13 cellular contexts compared by ENCODE assay signal in genomic region chr14:95317817-95318343, GRCh38. TPM values are rescaled to one million over a fixed set of nuclear protein-coding genes. Genes with fewer than 3 reads are reported as not detected.
DNase-seq lines count a peak whose midpoint lies in the region; ATAC-seq and TF ChIP-seq lines count a peak whose summit lies in the region.
"Had no signal": no experiment of that assay in that cellular context is flagged by ENCODE, and none has a peak within 500 bp of the region (broad histone marks: within the 10 kb centered on the region; RNA-seq: fewer than 3 reads in every experiment).

No MANE protein-coding gene starts in this region.

- no peaks in the 10 kb centered on the region for H3K36me3 Mint-ChIP-seq in activated naive CD8-positive, alpha-beta T cell
- H3K36me3 Mint-ChIP-seq in activated naive CD8-positive, alpha-beta T cell treated with anti-CD3 and anti-CD28 coated beads for 36 hours: no peaks in the 10 kb centered on the region
- H3K36me3 Mint-ChIP-seq in brain: no peaks in the 10 kb centered on the region
- H3K36me3 Mint-ChIP-seq in mesothelial cell of epicardium: no peaks in the 10 kb centered on the region

- no peak for TF ChIP-seq EP300 in transverse colon (IDR thresholded peaks at IDR 0.05; ENCODE audit: low read depth)

- no peak for TF ChIP-seq CTCF in brain (conservative IDR thresholded peaks at IDR 0.05)
- no peak for TF ChIP-seq CTCF in mesothelial cell of epicardium (IDR thresholded peaks at IDR 0.05; ENCODE audit: unreplicated experiment)
- no peak for TF ChIP-seq CTCF in transverse colon (IDR thresholded peaks at IDR 0.05)
- no peak for TF ChIP-seq CTCF in omental fat pad (IDR thresholded peaks at IDR 0.05)

- H3K4me1 ChIP-seq in transverse colon (peaks cover 25 to 54% (median 33%) of the 10 kb centered on the region in 4 donors), aorta (ENCODE audit: control insufficient read depth in 1 of 2, insufficient read depth in 2 of 2, low read length in 2 of 2) (no peaks in the 10 kb centered on the region)
- H3K4me1 ChIP-seq: HAP-1 had no signal

- H3K9me3 ChIP-seq in transverse colon (no peaks in the 10 kb centered on the region), aorta (ENCODE audit: control insufficient read depth, low read length) (no peaks in the 10 kb centered on the region)
- H3K9me3 ChIP-seq: HAP-1 had no signal

- no peaks in the 10 kb centered on the region for H3K9me3 Mint-ChIP-seq in activated naive CD8-positive, alpha-beta T cell (ENCODE audit: low read depth)
- H3K9me3 Mint-ChIP-seq in activated naive CD8-positive, alpha-beta T cell treated with anti-CD3 and anti-CD28 coated beads for 36 hours: no peaks in the 10 kb centered on the region
- H3K9me3 Mint-ChIP-seq in brain (no peaks in the 10 kb centered on the region), mesothelial cell of epicardium (no peaks in the 10 kb centered on the region)

- intact Hi-C loops in transverse colon (cut with DNase I; ENCODE audit: low total_unique reads): no loop called here
- intact Hi-C loops in aorta (cut with DNase I): loop anchor here in 1 of 2 donors (10.0 kb wide), 1 partner anchor 217 kb away; the partner anchor contains the start of gene GLRX5

- peak overlapping the region; percentile 78 for H3K4me3 Mint-ChIP-seq in activated naive CD8-positive, alpha-beta T cell
- no peak overlapping the region for H3K4me3 Mint-ChIP-seq in activated naive CD8-positive, alpha-beta T cell treated with anti-CD3 and anti-CD28 coated beads for 36 hours
- H3K4me3 Mint-ChIP-seq in brain (peak overlapping the region; percentile 14 to 87 (median 84)), mesothelial cell of epicardium (peak overlapping the region; percentile 88)

- H3K27ac Mint-ChIP-seq in activated naive CD8-positive, alpha-beta T cell: no peak overlapping the region
- H3K27ac Mint-ChIP-seq in activated naive CD8-positive, alpha-beta T cell treated with anti-CD3 and anti-CD28 coated beads for 36 hours: no peak overlapping the region
- H3K27ac Mint-ChIP-seq in brain (peak overlapping the region in 3 of 5 experiments; percentile 43 to 76 (median 46)), mesothelial cell of epicardium (peak overlapping the region; percentile 82)

- peaks cover 13% of the 10 kb centered on the region for H3K4me1 Mint-ChIP-seq in activated naive CD8-positive, alpha-beta T cell (ENCODE audit: low read depth)
- peaks cover 21% of the 10 kb centered on the region for H3K4me1 Mint-ChIP-seq in activated naive CD8-positive, alpha-beta T cell treated with anti-CD3 and anti-CD28 coated beads for 36 hours
- peaks cover 77% of the 10 kb centered on the region for H3K4me1 Mint-ChIP-seq in brain
- peaks cover 81% of the 10 kb centered on the region for H3K4me1 Mint-ChIP-seq in mesothelial cell of epicardium

- no peak for TF ChIP-seq POLR2A in transverse colon (IDR thresholded peaks at IDR 0.05)

- no peak for DNase-seq in activated naive CD8-positive, alpha-beta T cell treated with anti-CD3 and anti-CD28 coated beads for 36 hours
- DNase-seq in mesothelial cell of epicardium (ENCODE audit: low spot score in 2 of 2, unreplicated experiment in 2 of 2) (no peak), transverse colon (no peak), omental fat pad (ENCODE audit: low spot score) (no peak), aorta (no peak), EL (no peak)
- DNase-seq: activated CD8-positive, alpha-beta memory T cell treated with anti-CD3 and anti-CD28 coated beads for 24 hours; AML-193; NCI-H526 treated with DMSO at 0.1 percent for 48 hours; SW 1271 had no signal

- peaks cover 7% of the 10 kb centered on the region for H3K27me3 Mint-ChIP-seq in activated naive CD8-positive, alpha-beta T cell
- peaks cover 36% of the 10 kb centered on the region for H3K27me3 Mint-ChIP-seq in activated naive CD8-positive, alpha-beta T cell treated with anti-CD3 and anti-CD28 coated beads for 36 hours
- H3K27me3 Mint-ChIP-seq in brain (peaks cover 27% of the 10 kb centered on the region), mesothelial cell of epicardium (ENCODE audit: low read depth) (no peaks in the 10 kb centered on the region)

- in situ Hi-C loops in transverse colon (cut with MboI; ENCODE audit: low pct_ligation_motif_present in 1 of 4, low pct_unique_long_range_greater_than_20kb in 1 of 4, low sequenced_read_pairs in 3 of 4): no loop called here

- peak overlapping the region; percentile 87 to 93 (median 92) for H3K27ac ChIP-seq in transverse colon
- H3K27ac ChIP-seq in aorta (ENCODE audit: low read depth in 1 of 2, low read length in 2 of 2): no peak overlapping the region

- H3K36me3 ChIP-seq in transverse colon: no peaks in the 10 kb centered on the region
- no peaks in the 10 kb centered on the region for H3K36me3 ChIP-seq in aorta (ENCODE audit: control insufficient read depth in 1 of 2, insufficient read depth in 2 of 2, low read length in 1 of 2)
- H3K36me3 ChIP-seq: HAP-1 had no signal

- H3K4me3 ChIP-seq in transverse colon: peak overlapping the region in 2 of 4 donors; percentile 86 to 97
- H3K4me3 ChIP-seq in aorta (ENCODE audit: low read length in 2 of 2): no peak overlapping the region
- H3K4me3 ChIP-seq: HAP-1 had no signal

- WGBS in transverse colon (ENCODE audit: low coverage in 1 of 2), 2 donors: 83 to 86% methylated on average over 1 to 3 of the region's 3 CpGs
- 66 to 84% methylated on average over 3 of the region's 3 CpGs for WGBS in aorta, 2 donors

- ATAC-seq in omental fat pad (ENCODE audit: low FRiP score) (no peak), aorta (ENCODE audit: low FRiP score) (no peak)

- H3K27me3 ChIP-seq in transverse colon: no peaks in the 10 kb centered on the region
- H3K27me3 ChIP-seq in aorta (ENCODE audit: control insufficient read depth in 1 of 2, insufficient read depth in 2 of 2, low read length in 1 of 2): no peaks in the 10 kb centered on the region

RNA-seq across cellular contexts. Expression of gene CLMN, which starts 1.8 kb away (rescaled TPM):
- under 1 TPM; 0.66 to 0.91 TPM for total RNA-seq in activated naive CD8-positive, alpha-beta T cell treated with anti-CD3 and anti-CD28 coated beads for 36 hours
- polyA plus RNA-seq in brain (ENCODE audit: insufficient read depth, low read depth, low replicate concordance) (10.7 TPM), aorta (1 to 10 TPM; 3.9 to 6.1 TPM)
- total RNA-seq in mesothelial cell of epicardium (114 to 120 TPM (median 117 TPM) in 3 replicates), transverse colon (100 to 1,000 TPM in 1 of 4 donors, 10 to 100 TPM in 3; 71.1 to 118 (median 90.1) TPM), omental fat pad (10 to 100 TPM; 25.1 to 41.9 (median 32.9) TPM), aorta (10 to 100 TPM; 15.8 to 18.3 TPM)

Comparison
In these comparisons a context has a peak if more than half of its experiments do, and no peak if none do; other contexts are left out.
1. H3K27ac Mint-ChIP-seq: peak in brain (3 of 5) and mesothelial cell of epicardium (single experiment); none in activated naive CD8-positive, alpha-beta T cell (single experiment) and activated naive CD8-positive, alpha-beta T cell treated with anti-CD3 and anti-CD28 coated beads for 36 hours (single experiment).
2. H3K27ac ChIP-seq: peak in transverse colon (4 of 4); none in aorta (0 of 2).
3. RNA of gene CLMN, which starts 1.8 kb away (total RNA-seq): 114 to 120 TPM in mesothelial cell of epicardium, 71.1 to 118 TPM in transverse colon, 25.1 to 41.9 TPM in omental fat pad and 15.8 to 18.3 TPM in aorta; 0.66 to 0.91 TPM in activated naive CD8-positive, alpha-beta T cell treated with anti-CD3 and anti-CD28 coated beads for 36 hours; every median in the first group is over 4 times any median in the second.